ENCODE assay signal across 21 cellular contexts in genomic region chr14:42480235-42480634, GRCh38.
"Had no signal": no experiment of that assay in that cellular context is flagged by ENCODE, and none has a peak within 500 bp of the region (broad histone marks: within the 10 kb centered on the region; RNA-seq: fewer than 3 reads in every experiment).

No MANE protein-coding gene starts in this region.

- H3K4me1 ChIP-seq: gastroesophageal sphincter, prostate gland, spleen, thyroid gland had no signal

- H3K9me3 ChIP-seq: gastroesophageal sphincter, prostate gland, thyroid gland had no signal

- H3K27me3 ChIP-seq: gastroesophageal sphincter, spleen, thyroid gland had no signal

- H3K4me3 ChIP-seq: coronary artery, gastroesophageal sphincter, mucosa of descending colon, prostate gland, spleen, thyroid gland had no signal

- H3K36me3 ChIP-seq: gastroesophageal sphincter, prostate gland, spleen, thyroid gland had no signal

- ATAC-seq: activated T-cell treated with anti-CD3 and anti-CD28 coated beads, Interleukin-2, amount 50 U/mL, for 4 hours; gastroesophageal sphincter; mucosa of descending colon; T-helper 17 cell had no signal

- H3K27ac ChIP-seq: coronary artery, epithelial cell of prostate, gastroesophageal sphincter, prostate gland, spleen, thyroid gland had no signal

- DNase-seq: activated CD4-positive, alpha-beta T cell treated with anti-CD3 and anti-CD28 coated beads for 4 hours; activated CD4-positive, alpha-beta T cell treated with anti-CD3 and anti-CD28 coated beads, Interleukin-2, amount 50 U/mL, for 48 hours; activated CD4-positive, CD25-positive, alpha-beta regulatory T cell; activated CD8-positive, alpha-beta memory T cell treated with anti-CD3 and anti-CD28 coated beads, Interleukin-2, amount 50 U/mL, for 48 hours; activated naive CD4-positive, alpha-beta T cell treated with anti-CD3 and anti-CD28 coated beads for 36 hours; activated naive CD8-positive, alpha-beta T cell treated with anti-CD3 and anti-CD28 coated beads, Interleukin-2, amount 10 ng/mL, durations not matched to agents 7 days and 5 days; activated T-cell treated with anti-CD3 and anti-CD28 coated beads, Interleukin-2, amount 50 U/mL, for 4 hours; amniotic stem cell; cerebellar nuclear complex; head of caudate nucleus; hypothalamus; mucosa of descending colon; spleen; stimulated activated CD4-positive, alpha-beta T cell treated with anti-CD3 and anti-CD28 coated beads, Interleukin-4, amount 100 ng/mL, for 1 hour; substantia nigra; T-helper 17 cell; thyroid gland had no signal
